Comparison of ENCODE assay signal across 10 cellular contexts in the genomic region with DNA sequence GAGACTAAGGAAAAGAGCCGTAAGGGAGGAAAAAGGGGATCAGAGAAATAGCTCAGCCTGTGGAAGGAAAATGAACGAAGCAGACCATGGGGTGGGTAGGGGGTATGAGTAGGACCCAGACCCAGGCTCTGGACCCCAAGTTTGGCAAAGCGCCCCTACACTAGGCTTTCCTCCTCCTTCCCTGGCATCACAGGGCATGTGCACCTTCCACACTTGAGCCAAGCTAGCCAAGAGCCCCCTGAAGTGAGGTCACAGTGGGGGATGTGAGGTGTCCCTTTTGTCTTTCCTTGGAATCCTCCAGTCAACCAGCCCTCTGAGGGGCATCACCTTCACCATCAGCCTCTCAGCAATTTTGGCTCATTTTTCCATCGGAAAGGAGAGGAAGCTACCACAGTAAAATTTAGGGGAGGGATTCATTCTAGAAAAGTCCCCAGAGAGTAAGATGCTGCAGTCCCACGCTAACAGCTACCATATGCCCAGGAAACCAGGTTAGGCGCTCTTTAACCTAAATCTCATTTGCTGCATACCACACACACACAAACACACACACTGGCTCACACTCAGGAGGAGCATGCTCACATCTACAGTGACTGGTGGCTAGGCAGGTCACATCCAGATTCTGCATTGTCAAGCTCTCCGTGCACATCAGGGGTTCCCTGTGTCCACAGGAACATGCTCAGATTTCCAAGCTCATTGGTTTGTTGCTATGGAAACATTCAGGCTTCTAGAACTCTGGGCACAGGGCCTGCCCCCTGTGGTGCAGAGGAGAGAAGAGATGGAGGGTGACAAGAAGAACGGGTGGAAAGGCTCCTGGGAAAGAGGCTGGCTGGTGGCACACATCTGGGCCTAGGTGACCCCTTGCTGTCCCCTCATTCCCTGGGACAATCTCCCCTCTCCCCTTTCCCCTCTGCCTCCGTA. TPM values are rescaled to one million over a fixed set of nuclear protein-coding genes. Genes with fewer than 3 reads are reported as not detected.
A peak's percentile ranks its signal among the peaks of the same experiment; 100 is the strongest.
DNase-seq lines count a peak whose midpoint lies in the region; ATAC-seq and TF ChIP-seq lines count a peak whose summit lies in the region.
"Had no signal": no experiment of that assay in that cellular context is flagged by ENCODE, and none has a peak within 500 bp of the region (broad histone marks: within the 10 kb centered on the region; RNA-seq: fewer than 3 reads in every experiment).

No MANE protein-coding gene starts in this region.

- no peaks in the 10 kb centered on the region for H3K79me2 ChIP-seq in osteoblast (ENCODE audit: insufficient read depth, low read length)

- H3K27me3 ChIP-seq in osteoblast (ENCODE audit: insufficient read depth, low read length): peaks cover 4% of the 10 kb centered on the region
- H3K27me3 ChIP-seq in prostate gland (replicated peaks; ENCODE audit: insufficient read depth): no peaks in the 10 kb centered on the region

- H3K4me1 ChIP-seq in osteoblast (ENCODE audit: insufficient read depth, low read length) (peaks cover 5% of the 10 kb centered on the region), prostate gland (replicated peaks) (peaks cover 5% of the 10 kb centered on the region)

- H3K9me3 ChIP-seq in osteoblast (ENCODE audit: low read depth, low read length) (no peaks in the 10 kb centered on the region), prostate gland (no peaks in the 10 kb centered on the region)

- H3K4me3 ChIP-seq in osteoblast (ENCODE audit: insufficient read depth, low read length) (no peak overlapping the region), prostate gland (no peak overlapping the region)

- H3K4me2 ChIP-seq in osteoblast (ENCODE audit: insufficient read depth, low read length): no peak overlapping the region

- H3K27ac ChIP-seq in osteoblast (ENCODE audit: low read depth, low read length): no peak overlapping the region
- no peak overlapping the region for H3K27ac ChIP-seq in prostate gland

- TF ChIP-seq CTCF in osteoblast (IDR thresholded peaks at IDR 0.05; ENCODE audit: extremely low read depth, low read depth, low read length): no peak
- TF ChIP-seq CTCF in prostate gland (IDR thresholded peaks at IDR 0.05): no peak

- DNase-seq in NCI-H510A (lab: John Stamatoyannopoulos, UW) (peak; percentile 39), NCI-H510A treated with DMSO at 0.1 percent for 48 hours (lab: John Stamatoyannopoulos, UW) (no peak), NCI-H2196 (lab: John Stamatoyannopoulos, UW; ENCODE audit: unreplicated experiment) (peak; percentile 97), cerebellar cortex (ENCODE audit: low spot score) (peak; percentile 95), osteoblast (ENCODE audit: insufficient read length, low spot score, missing footprints) (peak; percentile 87), prostate gland (ENCODE audit: low spot score) (no peak)
- DNase-seq: activated effector memory CD4-positive, alpha-beta T cell treated with Interleukin-2 at 50 U/mL for 16 hours; trophoblast cell had no signal

- H3K36me3 ChIP-seq in osteoblast (ENCODE audit: insufficient read depth, low read length) (no peaks in the 10 kb centered on the region), prostate gland (no peaks in the 10 kb centered on the region)

- H2AFZ ChIP-seq in osteoblast (ENCODE audit: low read length): no peak overlapping the region

- ATAC-seq in GM21526 (IDR thresholded peaks at IDR 0.05; ENCODE audit: low FRiP score, unreplicated experiment) (no peak), HG02763 (IDR thresholded peaks at IDR 0.05; ENCODE audit: unreplicated experiment) (no peak)

- no peak for TF ChIP-seq POLR2A in prostate gland (IDR thresholded peaks at IDR 0.05)

- no peaks in the 10 kb centered on the region for H4K20me1 ChIP-seq in osteoblast (ENCODE audit: insufficient read depth, low read length)

- WGBS in prostate gland: 69% methylated on average over 9 of the region's 9 CpGs

- intact Hi-C loops in prostate gland (cut with DNase I): no loop called here

RNA-seq across cellular contexts. Expression of gene REEP2, which starts 9.9 kb away (rescaled TPM):
- total RNA-seq in osteoblast (1.5 and 2.2 TPM in 2 replicates), prostate gland (10 to 100 TPM in 1 of 2 donors, 1 to 10 TPM in 1; 4.1 to 21.2 TPM)

RNA-seq across cellular contexts. Expression of gene EGR1, which starts 16.5 kb away (rescaled TPM):
- total RNA-seq in osteoblast (2.2 and 2.7 TPM in 2 replicates), prostate gland (10 to 100 TPM; 12.2 to 19.5 TPM)

Comparison
In these comparisons a context has a peak if more than half of its experiments do, and no peak if none do; other contexts are left out.
1. DNase-seq: peak in NCI-H510A (single experiment), NCI-H2196 (single experiment), cerebellar cortex (single experiment) and osteoblast (single experiment); none in NCI-H510A treated with DMSO at 0.1 percent for 48 hours (single experiment) and prostate gland (single experiment).